Comparison of ENCODE assay signal across 8 cellular contexts in genomic region chr1:1471389-1472045, GRCh38. TPM values are rescaled to one million over a fixed set of nuclear protein-coding genes. Genes with fewer than 3 reads are reported as not detected.
A peak's percentile ranks its signal among the peaks of the same experiment; 100 is the strongest.
DNase-seq lines count a peak whose midpoint lies in the region; ATAC-seq and TF ChIP-seq lines count a peak whose summit lies in the region.

A gene with protein sequence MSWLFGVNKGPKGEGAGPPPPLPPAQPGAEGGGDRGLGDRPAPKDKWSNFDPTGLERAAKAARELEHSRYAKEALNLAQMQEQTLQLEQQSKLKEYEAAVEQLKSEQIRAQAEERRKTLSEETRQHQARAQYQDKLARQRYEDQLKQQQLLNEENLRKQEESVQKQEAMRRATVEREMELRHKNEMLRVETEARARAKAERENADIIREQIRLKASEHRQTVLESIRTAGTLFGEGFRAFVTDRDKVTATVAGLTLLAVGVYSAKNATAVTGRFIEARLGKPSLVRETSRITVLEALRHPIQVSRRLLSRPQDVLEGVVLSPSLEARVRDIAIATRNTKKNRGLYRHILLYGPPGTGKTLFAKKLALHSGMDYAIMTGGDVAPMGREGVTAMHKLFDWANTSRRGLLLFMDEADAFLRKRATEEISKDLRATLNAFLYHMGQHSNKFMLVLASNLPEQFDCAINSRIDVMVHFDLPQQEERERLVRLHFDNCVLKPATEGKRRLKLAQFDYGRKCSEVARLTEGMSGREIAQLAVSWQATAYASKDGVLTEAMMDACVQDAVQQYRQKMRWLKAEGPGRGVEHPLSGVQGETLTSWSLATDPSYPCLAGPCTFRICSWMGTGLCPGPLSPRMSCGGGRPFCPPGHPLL (plus strand): TSS chr1:1471765. CDS start chr1:1471885, 120 bp downstream.

- DNase-seq in AG04449 (ENCODE audit: low read depth, low spot score) (peak; percentile 29), NCI-H2227 treated with DMSO at 0.1 percent for 48 hours (lab: John Stamatoyannopoulos, UW) (peak; percentile 87), mammary epithelial cell (peak; percentile 91)

- H3K4me3 ChIP-seq in AG04449 (ENCODE audit: low read depth, low read length) (peak within 1 kb of the TSS; percentile 77), WI38 (ENCODE audit: low read depth, low read length) (peak within 1 kb of the TSS; percentile 67), mammary epithelial cell (replicated peaks in 1 of 3; ENCODE audit: insufficient read depth in 1 of 3, low read depth in 2 of 3, low read length in 3 of 3) (peak within 1 kb of the TSS; percentile 76 to 86 (median 84)), iPS-20b (ENCODE audit: low read length) (peak within 1 kb of the TSS; percentile 95), skin epidermis (peak within 1 kb of the TSS; percentile 54 to 97 (median 82))

- H3K9me3 ChIP-seq in mammary epithelial cell (replicated peaks; ENCODE audit: insufficient read depth, low read length), result no peaks in the 10 kb centered on the region
- no peaks in the 10 kb centered on the region for H3K9me3 ChIP-seq in iPS-20b (ENCODE audit: insufficient read depth, low read depth, low read length)

- H3K36me3 ChIP-seq in mammary epithelial cell (ENCODE audit: insufficient read depth, low read length) (no peaks in the 10 kb centered on the region), iPS-20b (ENCODE audit: insufficient read depth, low read depth, low read length) (no peaks in the 10 kb centered on the region)

- intact Hi-C loops in mammary epithelial cell (cut with micrococcal nuclease), result loop anchor here (1.0 kb wide), 2 partner anchors 72 to 103 kb away; partner anchors contain the start of genes CCNL2 and SSU72

- H3K27ac ChIP-seq in mammary epithelial cell (ENCODE audit: insufficient read depth, low read depth, low read length) (peak within 1 kb of the TSS; percentile 70), iPS-20b (ENCODE audit: low read length) (peak within 1 kb of the TSS; percentile 94), skin epidermis (peak within 1 kb of the TSS in 20 of 21 experiments; percentile 67 to 95 (median 83))

- H3K9ac ChIP-seq in mammary epithelial cell (ENCODE audit: insufficient read depth, low read length) (peak within 1 kb of the TSS; percentile 92), iPS-20b (ENCODE audit: low read depth, low read length) (peak within 1 kb of the TSS; percentile 93)

- H4K20me1 ChIP-seq in mammary epithelial cell (ENCODE audit: insufficient read depth, low read length), result no peaks in the 10 kb centered on the region

- dilution Hi-C loops in mammary epithelial cell (cut with HindIII; ENCODE audit: low sequenced_read_pairs), result no loop called here

- BruUV-seq in mammary epithelial cell (replicated peaks; lab: Mats Ljungman, UMichigan), result no TSS peak

- POLR2A ChIA-PET in AG04449 (lab: Yijun Ruan, JAX), result no interaction called here

- H3K79me2 ChIP-seq in mammary epithelial cell (ENCODE audit: insufficient read depth, low read length), result peaks cover 53% of the 10 kb centered on the region

- peak within 1 kb of the TSS; percentile 76 for H3K4me2 ChIP-seq in mammary epithelial cell (ENCODE audit: insufficient read depth, low read depth, low read length)

- peak within 1 kb of the TSS; percentile 84 for H2AFZ ChIP-seq in mammary epithelial cell (ENCODE audit: low read depth, low read length)

- WGBS in mammary epithelial cell (ENCODE audit: low coverage, missing lambda C conversion rate), result 0% methylated on average over 3 of the region's 87 CpGs

- CTCF ChIA-PET in AG04449 (lab: Yijun Ruan, JAX), result no interaction called here
- CTCF ChIA-PET in mammary epithelial cell (lab: Charles Lee; ENCODE audit: low non-redundant PET), result no interaction called here

- peaks cover 9% of the 10 kb centered on the region for H3K4me1 ChIP-seq in mammary epithelial cell (ENCODE audit: insufficient read depth, low read length)
- no peaks in the 10 kb centered on the region; the same call in 1 of the 2 replicates for H3K4me1 ChIP-seq in iPS-20b (ENCODE audit: insufficient read depth, low read length)

- peak; percentile 78 for ATAC-seq in GM18873 (IDR thresholded peaks at IDR 0.05; ENCODE audit: low FRiP score, unreplicated experiment)
- ATAC-seq in HG03139 (IDR thresholded peaks at IDR 0.05; ENCODE audit: unreplicated experiment), result peak; percentile 88

- H3K27me3 ChIP-seq in mammary epithelial cell (ENCODE audit: insufficient read depth, low read length) (no peaks in the 10 kb centered on the region), iPS-20b (ENCODE audit: insufficient read depth, low read length) (no peaks in the 10 kb centered on the region)

- in situ Hi-C loops in mammary epithelial cell (cut with MboI; ENCODE audit: low sequenced_read_pairs in 2 of 2), result no loop called here

- TF ChIP-seq CTCF in AG04449 (IDR thresholded peaks at IDR 0.05; ENCODE audit: insufficient read depth, low read length, missing control alignments) (no peak), WI38 (IDR thresholded peaks at IDR 0.05; ENCODE audit: low read depth, low read length) (no peak), mammary epithelial cell (conservative IDR thresholded peaks at IDR 0.05 in 1 of 2, IDR thresholded peaks at IDR 0.05 in 1 of 2; ENCODE audit: extremely low read depth in 1 of 2, insufficient read depth in 1 of 2, low read depth in 1 of 2, low read length in 2 of 2) (no peak)

RNA-seq across cellular contexts. Expression of the gene that starts here (rescaled TPM):
- total RNA-seq in mammary epithelial cell, result 10 to 100 TPM; 13.3 to 61.9 TPM
- polyA plus RNA-seq in mammary epithelial cell, result 22.9 TPM
- 16.9 TPM for polyA minus RNA-seq in mammary epithelial cell

Comparison
In these comparisons a context has a peak if more than half of its experiments do, and no peak if none do; other contexts are left out.
1. Peak in every context shown above with its lines: DNase-seq, ATAC-seq, H3K4me3 ChIP-seq and H3K27ac ChIP-seq.
2. DNase-seq: peak in every context shown above with its lines; median percentile 91 in mammary epithelial cell; 87 in NCI-H2227 treated with DMSO at 0.1 percent for 48 hours; 29 in AG04449.